ENCODE assay signal across 13 cellular contexts in genomic region chr2:43604674-43605073, GRCh38. TPM values are rescaled to one million over a fixed set of nuclear protein-coding genes. Genes with fewer than 3 reads are reported as not detected.
DNase-seq lines count a peak whose midpoint lies in the region; ATAC-seq and TF ChIP-seq lines count a peak whose summit lies in the region.
"Had no signal": no experiment of that assay in that cellular context is flagged by ENCODE, and none has a peak within 500 bp of the region (broad histone marks: within the 10 kb centered on the region; RNA-seq: fewer than 3 reads in every experiment).

No MANE protein-coding gene starts in this region.

- 42% methylated on average over 4 of the region's 4 CpGs for WGBS in SK-N-SH (ENCODE audit: low lambda C conversion rate)

- H3K9me3 ChIP-seq in SK-N-SH (no peaks in the 10 kb centered on the region), T-helper 17 cell (ENCODE audit: control insufficient read depth, low read length, poor library complexity, severe bottlenecking) (no peaks in the 10 kb centered on the region)

- CTCF ChIA-PET in SK-N-SH (lab: Yijun Ruan, JAX) = interaction anchor here (0.8 to 3.5 kb wide), 18 partner anchors 8 to 789 kb away, joined by 3 to 35 read pairs (median 4); partner anchors contain the start of genes DYNC2LI1 and THADA

- H3K27ac ChIP-seq in SK-N-SH (ENCODE audit: low read depth in 2 of 2, low read length in 1 of 2) = no peak overlapping the region
- H3K27ac ChIP-seq: 22Rv1, HL-60 had no signal

- no peaks in the 10 kb centered on the region for H4K20me1 ChIP-seq in SK-N-SH (ENCODE audit: insufficient read depth)

- no peak for TF ChIP-seq CTCF in SK-N-SH (IDR thresholded peaks at IDR 0.05)
- peak; percentile 12 for TF ChIP-seq CTCF in GM13977 (IDR thresholded peaks at IDR 0.05; ENCODE audit: extremely low read depth, insufficient read depth, missing control alignments)

- intact Hi-C loops in activated T-helper 2 cell treated with anti-CD3 and anti-CD28 coated beads, Interferon-gamma antibody, Interleukin-2, Interleukin-4, amounts not matched to agents 10 μg/mL and 5 μg/mL and 100 μg/mL, durations not matched to agents 14 hours and 24 hours and 36 hours (cut with micrococcal nuclease) = loop anchor here (5.0 kb wide), 3 partner anchors 273 to 777 kb away; no protein-coding TSS in a partner anchor

- in situ Hi-C loops in GM13977 (cut with MboI; ENCODE audit: low pct_unique_long_range_greater_than_20kb, low sequenced_read_pairs, unreplicated experiment) = no loop called here

- peaks cover 11% of the 10 kb centered on the region for H3K4me1 Mint-ChIP-seq in T-helper 17 cell
- peaks cover 18% of the 10 kb centered on the region for H3K4me1 Mint-ChIP-seq in activated T-helper 2 cell treated with anti-CD3 and anti-CD28 coated beads, Interferon-gamma antibody, Interleukin-2, Interleukin-4, amounts not matched to agents 10 μg/mL and 5 μg/mL and 100 μg/mL, durations not matched to agents 14 hours and 24 hours and 36 hours (ENCODE audit: low read depth)
- H3K4me1 Mint-ChIP-seq: CD14-positive monocyte had no signal

- H3K27me3 ChIP-seq in SK-N-SH (ENCODE audit: insufficient read depth) = no peaks in the 10 kb centered on the region

- no peak overlapping the region for H3K9ac ChIP-seq in SK-N-SH

- H3F3A ChIP-seq in SK-N-SH (replicated peaks; ENCODE audit: insufficient read depth) = no peaks in the 10 kb centered on the region

- TF ChIP-seq EP300 in SK-N-SH (IDR thresholded peaks at IDR 0.05; ENCODE audit: borderline replicate concordance in 1 of 2, low read depth in 1 of 2, low read length in 1 of 2) = no peak

- peaks cover 11% of the 10 kb centered on the region for H3K27me3 Mint-ChIP-seq in T-helper 17 cell
- no peaks in the 10 kb centered on the region for H3K27me3 Mint-ChIP-seq in activated T-helper 2 cell treated with anti-CD3 and anti-CD28 coated beads, Interferon-gamma antibody, Interleukin-2, Interleukin-4, amounts not matched to agents 10 μg/mL and 5 μg/mL and 100 μg/mL, durations not matched to agents 14 hours and 24 hours and 36 hours (ENCODE audit: low read depth)

- ATAC-seq in SK-N-SH treated with all-trans-retinoic acid at 6 μM for 48 hours (no peak; the same call in 1 of the 3 replicates), T-helper 17 cell (peak; percentile 53), HG03354 (IDR thresholded peaks at IDR 0.05; ENCODE audit: poor library complexity, severe bottlenecking, unreplicated experiment) (no peak), HG03196 (IDR thresholded peaks at IDR 0.05; ENCODE audit: unreplicated experiment) (no peak)

- DNase-seq in SK-N-SH (no peak), GM13977 (ENCODE audit: low spot score) (no peak), T-helper 17 cell (no peak), OCI-M2 (lab: John Stamatoyannopoulos, UW; ENCODE audit: unreplicated experiment) (no peak)
- no peak for DNase-seq in activated T-helper 2 cell treated with anti-CD3 and anti-CD28 coated beads, Interferon-gamma antibody, Interleukin-2, Interleukin-4, amounts not matched to agents 10 μg/mL and 5 μg/mL and 100 μg/mL, durations not matched to agents 14 hours and 24 hours and 36 hours (ENCODE audit: low spot score)
- DNase-seq: DMS79 treated with DMSO at 0.1 percent for 48 hours had no signal

- no peaks in the 10 kb centered on the region for H3K36me3 ChIP-seq in SK-N-SH (replicated peaks in 1 of 2; ENCODE audit: control insufficient read depth in 1 of 2, insufficient read depth in 2 of 2, low read length in 1 of 2)

- no peaks in the 10 kb centered on the region for H3K79me2 ChIP-seq in SK-N-SH (ENCODE audit: insufficient read depth)

- no peaks in the 10 kb centered on the region for H3K9me3 Mint-ChIP-seq in activated T-helper 2 cell treated with anti-CD3 and anti-CD28 coated beads, Interferon-gamma antibody, Interleukin-2, Interleukin-4, amounts not matched to agents 10 μg/mL and 5 μg/mL and 100 μg/mL, durations not matched to agents 14 hours and 24 hours and 36 hours
- H3K9me3 Mint-ChIP-seq: CD8-positive, alpha-beta T cell had no signal

- peak overlapping the region; percentile 65 for H3K4me3 Mint-ChIP-seq in T-helper 17 cell
- no peak overlapping the region for H3K4me3 Mint-ChIP-seq in activated T-helper 2 cell treated with anti-CD3 and anti-CD28 coated beads, Interferon-gamma antibody, Interleukin-2, Interleukin-4, amounts not matched to agents 10 μg/mL and 5 μg/mL and 100 μg/mL, durations not matched to agents 14 hours and 24 hours and 36 hours (ENCODE audit: low read depth)
- H3K4me3 Mint-ChIP-seq: CD14-positive monocyte; CD8-positive, alpha-beta T cell had no signal

- H3K9me2 ChIP-seq in SK-N-SH = no peaks in the 10 kb centered on the region

- H3K36me3 Mint-ChIP-seq in T-helper 17 cell (ENCODE audit: low read depth) = no peaks in the 10 kb centered on the region
- no peaks in the 10 kb centered on the region for H3K36me3 Mint-ChIP-seq in activated T-helper 2 cell treated with anti-CD3 and anti-CD28 coated beads, Interferon-gamma antibody, Interleukin-2, Interleukin-4, amounts not matched to agents 10 μg/mL and 5 μg/mL and 100 μg/mL, durations not matched to agents 14 hours and 24 hours and 36 hours (ENCODE audit: low read depth)
- H3K36me3 Mint-ChIP-seq: CD14-positive monocyte; CD8-positive, alpha-beta T cell had no signal

- no peaks in the 10 kb centered on the region for H3K4me1 ChIP-seq in SK-N-SH (ENCODE audit: control insufficient read depth in 1 of 2, insufficient read depth in 2 of 2, low read depth in 1 of 2, low read length in 1 of 2)

- TF ChIP-seq RAD21 in SK-N-SH (IDR thresholded peaks at IDR 0.05; ENCODE audit: low read length) = no peak

- POLR2A ChIA-PET in SK-N-SH (lab: Yijun Ruan, JAX) = interaction anchor here (1.2 kb wide), 1 partner anchor 8 kb away, joined by 13 read pairs; the partner anchor contains the start of gene THADA

- no peak overlapping the region for H3K4me2 ChIP-seq in SK-N-SH

- 0 out of 2 replicates have a peak overlapping the region, but pooled peaks have one; percentile 1 for H2AFZ ChIP-seq in SK-N-SH (ENCODE audit: low read depth)

- H3K27ac Mint-ChIP-seq in T-helper 17 cell = peak overlapping the region; percentile 53
- peak overlapping the region; percentile 40 for H3K27ac Mint-ChIP-seq in activated T-helper 2 cell treated with anti-CD3 and anti-CD28 coated beads, Interferon-gamma antibody, Interleukin-2, Interleukin-4, amounts not matched to agents 10 μg/mL and 5 μg/mL and 100 μg/mL, durations not matched to agents 14 hours and 24 hours and 36 hours
- H3K27ac Mint-ChIP-seq: CD14-positive monocyte; CD8-positive, alpha-beta T cell had no signal

- H3K4me3 ChIP-seq in SK-N-SH (ENCODE audit: low read depth in 2 of 2, low read length in 1 of 2) = no peak overlapping the region

TF ChIP-seq in SK-N-SH, 30 proteins besides CTCF, POLR2A, EP300 and RAD21 (continues in another document):
- TF ChIP-seq CHD2 (IDR thresholded peaks at IDR 0.05; ENCODE audit: low read length, partially characterized antibody) (no peak), RFX5 (IDR thresholded peaks at IDR 0.05; ENCODE audit: low read length) (no peak), JUND (IDR thresholded peaks at IDR 0.05) (no peak), FOXM1 (IDR thresholded peaks at IDR 0.05; ENCODE audit: low read depth) (no peak), TCF12 (IDR thresholded peaks at IDR 0.05) (no peak), ELF1 (IDR thresholded peaks at IDR 0.05) (no peak)
- TF ChIP-seq, protein P1, sequence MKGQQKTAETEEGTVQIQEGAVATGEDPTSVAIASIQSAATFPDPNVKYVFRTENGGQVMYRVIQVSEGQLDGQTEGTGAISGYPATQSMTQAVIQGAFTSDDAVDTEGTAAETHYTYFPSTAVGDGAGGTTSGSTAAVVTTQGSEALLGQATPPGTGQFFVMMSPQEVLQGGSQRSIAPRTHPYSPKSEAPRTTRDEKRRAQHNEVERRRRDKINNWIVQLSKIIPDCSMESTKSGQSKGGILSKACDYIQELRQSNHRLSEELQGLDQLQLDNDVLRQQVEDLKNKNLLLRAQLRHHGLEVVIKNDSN (IDR thresholded peaks at IDR 0.05; ENCODE audit: borderline replicate concordance, low read depth) = no peak

TF ChIP-seq in SK-N-SH treated with all-trans-retinoic acid at 6 μM for 48 hours, 23 proteins besides CTCF, POLR2A, EP300 and RAD21 (continues in another document):
- TF ChIP-seq TSHZ2 (CRISPR knock-in tag; IDR thresholded peaks at IDR 0.05) = no peak
- TF ChIP-seq TOX (CRISPR knock-in tag; IDR thresholded peaks at IDR 0.05; ENCODE audit: borderline replicate concordance) = no peak

RNA-seq across cellular contexts. Expression of gene THADA, which starts 8.8 kb away (rescaled TPM):
- 17.1 and 25.6 TPM in 2 replicates for polyA plus RNA-seq in SK-N-SH (2012; rRNA removed)
- 10.6 and 14.2 TPM in 2 replicates for polyA plus RNA-seq in SK-N-SH (2012; cell fraction: cytosol; rRNA removed)
- 55.8 and 67.5 TPM in 2 replicates for polyA plus RNA-seq in SK-N-SH (2012; cell fraction: nucleus; rRNA removed)
- 10 to 100 TPM; 40.1 to 41.0 TPM for total RNA-seq in T-helper 17 cell
- 48.3 and 48.4 TPM in 2 replicates for total RNA-seq in activated T-helper 2 cell treated with anti-CD3 and anti-CD28 coated beads, Interferon-gamma antibody, Interleukin-2, Interleukin-4, amounts not matched to agents 10 μg/mL and 5 μg/mL and 100 μg/mL, durations not matched to agents 14 hours and 24 hours and 36 hours

RNA-seq across cellular contexts. Expression of gene PLEKHH2, which starts 32.4 kb away (rescaled TPM):
- polyA plus RNA-seq in SK-N-SH (2012; rRNA removed) = 1.9 and 3.1 TPM in 2 replicates
- polyA plus RNA-seq in SK-N-SH (2012; cell fraction: cytosol; rRNA removed) = 0.79 and 0.85 TPM in 2 replicates
- 7.0 and 14.4 TPM in 2 replicates for polyA plus RNA-seq in SK-N-SH (2012; cell fraction: nucleus; rRNA removed)
- under 1 TPM in 1 of 2 donors, not detected in 1; 0.75 TPM for total RNA-seq in T-helper 17 cell
- total RNA-seq in activated T-helper 2 cell treated with anti-CD3 and anti-CD28 coated beads, Interferon-gamma antibody, Interleukin-2, Interleukin-4, amounts not matched to agents 10 μg/mL and 5 μg/mL and 100 μg/mL, durations not matched to agents 14 hours and 24 hours and 36 hours = 21.3 and 25.1 TPM in 2 replicates
- polyA plus RNA-seq: CD14-positive monocyte had no signal

Comparison
In these comparisons a context has a peak if more than half of its experiments do, and no peak if none do; other contexts are left out.
1. RNA of gene PLEKHH2, which starts 32.4 kb away (total RNA-seq): 21.3 to 25.1 TPM in activated T-helper 2 cell treated with anti-CD3 and anti-CD28 coated beads, Interferon-gamma antibody, Interleukin-2, Interleukin-4, amounts not matched to agents 10 μg/mL and 5 μg/mL and 100 μg/mL, durations not matched to agents 14 hours and 24 hours and 36 hours; 0.75 TPM in T-helper 17 cell; every median in the first group is over 10 times any median in the second.